Comparison of ENCODE assay signal across 5 cellular contexts in the genomic region with DNA sequence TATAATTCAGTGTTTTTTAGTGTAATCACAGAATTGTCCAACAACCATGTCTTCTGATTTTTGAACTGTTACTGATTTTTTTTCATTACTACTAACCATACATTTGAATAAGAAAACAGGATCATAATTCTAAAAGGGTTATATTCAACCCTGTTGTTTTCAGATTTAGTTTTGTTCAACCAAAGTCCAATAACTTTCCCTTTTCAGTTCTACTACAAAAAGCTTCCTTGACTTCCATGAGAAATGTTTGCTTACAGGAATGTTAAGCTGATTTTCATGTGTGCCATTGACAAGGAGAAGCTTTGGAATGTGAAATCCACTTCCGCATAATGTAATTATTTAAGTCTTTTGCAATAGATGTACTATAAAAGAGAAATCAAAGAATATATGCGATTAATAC.
"Had no signal": no experiment of that assay in that cellular context is flagged by ENCODE, and none has a peak within 500 bp of the region (broad histone marks: within the 10 kb centered on the region; RNA-seq: fewer than 3 reads in every experiment).

No MANE protein-coding gene starts in this region.

- FAIRE-seq: H54 had no signal

- H3K27ac Mint-ChIP-seq: GM23338, H9, IgD-negative memory B cell had no signal

- H3K27me3 Mint-ChIP-seq: IgD-negative memory B cell had no signal

- DNase-seq: H9, HCEC 1CT had no signal

- H3K4me3 Mint-ChIP-seq: GM23338, H9, IgD-negative memory B cell had no signal

- H3K4me3 ChIP-seq: GM23338 had no signal

- H3K4me2 ChIP-seq: GM23338 had no signal

- ATAC-seq: GM23338 had no signal

- H2AFZ ChIP-seq: GM23338 had no signal
